ENCODE assay signal across 1 cellular context in genomic region chr2:70258532-70258875, GRCh38.
TF ChIP-seq lines count a peak whose summit lies in the region.

No MANE protein-coding gene starts in this region.

TF ChIP-seq in K562, 482 proteins besides CTCF, POLR2A, EP300 and RAD21:
- TF ChIP-seq ZNF263 (CRISPR knock-in tag; IDR thresholded peaks at IDR 0.05; ENCODE audit: borderline replicate concordance) (0 out of 2 replicates have a peak, but pooled peaks have one; percentile 11), NCOA6 (IDR thresholded peaks at IDR 0.05) (no peak), ZNF347 (CRISPR knock-in tag; IDR thresholded peaks at IDR 0.05; ENCODE audit: low read depth) (no peak), CHD2 (IDR thresholded peaks at IDR 0.05; ENCODE audit: low read depth, low read length) (no peak), ZBTB40 (IDR thresholded peaks at IDR 0.05) (peak; percentile 31; the same call in 1 of the 2 replicates), ZBTB40 (CRISPR knock-in tag; IDR thresholded peaks at IDR 0.05) (no peak), CREB3L1 (IDR thresholded peaks at IDR 0.05; ENCODE audit: borderline replicate concordance, low read depth) (no peak), ZFX (CRISPR knock-in tag; IDR thresholded peaks at IDR 0.05) (0 out of 2 replicates have a peak, but pooled peaks have one; percentile 19), ZNF121 (CRISPR knock-in tag; conservative IDR thresholded peaks at IDR 0.05) (no peak), BRD4 (IDR thresholded peaks at IDR 0.05) (no peak), TRIM24 (IDR thresholded peaks at IDR 0.05) (no peak), SP1 (CRISPR knock-in tag; IDR thresholded peaks at IDR 0.05) (0 out of 2 replicates have a peak, but pooled peaks have one; percentile 9), ZNF655 (CRISPR knock-in tag; IDR thresholded peaks at IDR 0.05) (no peak), HDGF (IDR thresholded peaks at IDR 0.05) (no peak), RCOR1 (IDR thresholded peaks at IDR 0.05; ENCODE audit: borderline replicate concordance in 1 of 2, low read depth in 2 of 2, low read length in 2 of 2) (no peak), KAT2B (IDR thresholded peaks at IDR 0.05; ENCODE audit: low read depth, low read length) (no peak), DLX4 (CRISPR knock-in tag; IDR thresholded peaks at IDR 0.05) (no peak), ZNF589 (CRISPR knock-in tag; IDR thresholded peaks at IDR 0.05; ENCODE audit: low read depth) (no peak), C11orf30 (IDR thresholded peaks at IDR 0.05; ENCODE audit: low read depth) (no peak), KAT7 (CRISPR knock-in tag; IDR thresholded peaks at IDR 0.05; ENCODE audit: borderline replicate concordance) (peak; percentile 68; the same call in 1 of the 2 replicates), NBN (IDR thresholded peaks at IDR 0.05; ENCODE audit: low read depth) (no peak), ZNF277 (CRISPR knock-in tag; IDR thresholded peaks at IDR 0.05; ENCODE audit: borderline replicate concordance) (no peak), MBD1 (CRISPR knock-in tag; IDR thresholded peaks at IDR 0.05) (no peak), KDM5B (IDR thresholded peaks at IDR 0.05; ENCODE audit: insufficient replicate concordance, low read depth, low read length) (no peak), KDM2B (CRISPR knock-in tag; IDR thresholded peaks at IDR 0.05) (no peak), ZHX1 (conservative IDR thresholded peaks at IDR 0.05; ENCODE audit: low read length) (no peak), ZNF398 (CRISPR knock-in tag; IDR thresholded peaks at IDR 0.05) (no peak), XRCC4 (IDR thresholded peaks at IDR 0.05; ENCODE audit: extremely low read depth, insufficient read depth, insufficient read length) (no peak)
